ENCODE assay signal across 8 cellular contexts in the genomic region with DNA sequence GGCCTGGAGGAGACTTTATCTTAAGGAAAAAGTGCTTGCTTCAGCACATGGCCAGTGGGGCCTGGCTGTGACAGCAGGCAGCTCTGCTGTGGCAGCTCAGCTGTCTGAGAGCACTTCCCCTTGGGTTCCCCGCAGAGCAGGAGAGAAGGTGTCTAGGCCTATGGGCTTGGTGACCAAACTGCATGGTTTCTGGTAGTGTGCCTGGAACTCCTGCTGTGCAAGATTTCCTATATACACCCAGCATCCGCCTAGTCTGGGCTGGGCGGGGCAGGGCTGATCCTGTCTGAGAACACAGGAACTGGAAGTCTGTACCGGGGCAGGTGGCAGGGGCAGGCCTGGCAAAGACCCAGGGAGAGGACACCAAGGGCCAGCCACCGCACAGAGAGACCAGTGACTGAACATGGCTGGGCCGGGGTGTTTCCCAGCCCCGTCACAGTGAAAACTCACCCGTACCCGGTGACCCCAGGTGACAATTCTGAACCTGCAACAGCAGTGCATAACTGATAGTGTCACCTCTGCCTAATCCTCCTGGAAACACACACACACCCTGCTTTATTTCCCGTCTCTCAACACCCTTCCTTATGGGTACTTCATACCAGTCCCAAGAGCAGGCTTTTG. TPM values are rescaled to one million over a fixed set of nuclear protein-coding genes. Genes with fewer than 3 reads are reported as not detected.
DNase-seq lines count a peak whose midpoint lies in the region; ATAC-seq and TF ChIP-seq lines count a peak whose summit lies in the region.

No MANE protein-coding gene starts in this region.

- H3K4me1 ChIP-seq in OCI-LY7 (ENCODE audit: insufficient read depth, low read length, poor library complexity, severe bottlenecking) (peaks cover 91% of the 10 kb centered on the region), duodenal mucosa (ENCODE audit: control insufficient read depth in 1 of 2, insufficient read depth in 2 of 2, low read length in 2 of 2) (peaks cover 55 to 64% of the 10 kb centered on the region in 2 donors)

- H3K36me3 ChIP-seq in OCI-LY7 (ENCODE audit: insufficient read depth, low read length) (peaks cover 16% of the 10 kb centered on the region), duodenal mucosa (ENCODE audit: control insufficient read depth in 1 of 2, insufficient read depth in 2 of 2, low read length in 2 of 2) (no peaks in the 10 kb centered on the region)

- POLR2A ChIA-PET in OCI-LY7 (lab: Charles Lee), result interaction anchor here (0.7 to 2.0 kb wide), 4 partner anchors 11 to 73 kb away, joined by 3 to 10 read pairs (median 6); no protein-coding TSS in a partner anchor

- ATAC-seq in GM19023 (IDR thresholded peaks at IDR 0.05; ENCODE audit: unreplicated experiment), result peak; percentile 51
- peak; percentile 43 for ATAC-seq in HG03135 (IDR thresholded peaks at IDR 0.05; ENCODE audit: unreplicated experiment)
- peak; percentile 25 to 31 for ATAC-seq in natural killer cell treated with Interleukin-12 subunit alpha and Interleukin-12 subunit beta and Interleukin-15 and Interleukin-18, amount 100 ng/mL, for 72 hours
- ATAC-seq in HG03520 (IDR thresholded peaks at IDR 0.05; ENCODE audit: unreplicated experiment), result no peak

- CTCF ChIA-PET in OCI-LY7 (lab: Charles Lee; ENCODE audit: unreplicated experiment), result interaction anchor here (1.8 kb wide), 1 partner anchor 29 kb away, joined by 6 read pairs; no protein-coding TSS in a partner anchor

- H3K79me2 ChIP-seq in OCI-LY7 (ENCODE audit: insufficient read depth, low read depth, low read length), result peaks cover 70% of the 10 kb centered on the region

- no peaks in the 10 kb centered on the region for H3K9me2 ChIP-seq in OCI-LY7 (ENCODE audit: insufficient read depth, low read length)

- peaks cover 0 to 8% (median 1%) of the 10 kb centered on the region in 3 donors for H3K27me3 Mint-ChIP-seq in CD14-positive monocyte (ENCODE audit: low read depth in 3 of 3)
- H3K27me3 Mint-ChIP-seq in natural killer cell treated with Interleukin-12 subunit alpha and Interleukin-12 subunit beta and Interleukin-15 and Interleukin-18, amount 100 ng/mL, for 72 hours, result peaks cover 0 to 2% of the 10 kb centered on the region in 2 donors

- intact Hi-C loops in CD14-positive monocyte (cut with micrococcal nuclease), result loop anchor here in 1 of 2 donors (5.0 kb wide), 2 partner anchors 37 to 118 kb away; no protein-coding TSS in a partner anchor
- intact Hi-C loops in OCI-LY7 (cut with micrococcal nuclease; ENCODE audit: unreplicated experiment), result no loop called here

- H4K20me1 ChIP-seq in OCI-LY7 (ENCODE audit: insufficient read depth, low read length), result no peaks in the 10 kb centered on the region

- H3K27ac Mint-ChIP-seq in CD14-positive monocyte, result peak overlapping the region; percentile 82 to 91 (median 87)
- peak overlapping the region; percentile 31 to 46 for H3K27ac Mint-ChIP-seq in natural killer cell treated with Interleukin-12 subunit alpha and Interleukin-12 subunit beta and Interleukin-15 and Interleukin-18, amount 100 ng/mL, for 72 hours

- peak overlapping the region; percentile 79 for H3K27ac ChIP-seq in OCI-LY7 (ENCODE audit: low read depth, low read length, poor library complexity, severe bottlenecking)
- H3K27ac ChIP-seq in duodenal mucosa (ENCODE audit: low read depth, low read length), result peak overlapping the region; percentile 46

- H3K9me3 Mint-ChIP-seq in CD14-positive monocyte, result no peaks in the 10 kb centered on the region
- H3K9me3 Mint-ChIP-seq in natural killer cell treated with Interleukin-12 subunit alpha and Interleukin-12 subunit beta and Interleukin-15 and Interleukin-18, amount 100 ng/mL, for 72 hours, result no peaks in the 10 kb centered on the region

- BruUV-seq in OCI-LY7 (replicated peaks; lab: Mats Ljungman, UMichigan), result no TSS peak

- TF ChIP-seq CTCF in CD14-positive monocyte (IDR thresholded peaks at IDR 0.05) (no peak), OCI-LY7 (conservative IDR thresholded peaks at IDR 0.05; ENCODE audit: low read length) (no peak)

- no peaks in the 10 kb centered on the region for H3K27me3 ChIP-seq in duodenal mucosa (ENCODE audit: control insufficient read depth in 1 of 2, insufficient read depth in 2 of 2, low read length in 2 of 2)

- peak; percentile 60 for DNase-seq in CD14-positive monocyte (ENCODE audit: low spot score)
- peak; percentile 71 for DNase-seq in OCI-LY7 (ENCODE audit: low spot score)
- DNase-seq in natural killer cell treated with Interleukin-12 subunit alpha and Interleukin-12 subunit beta and Interleukin-15 and Interleukin-18, amount 100 ng/mL, for 72 hours (ENCODE audit: low spot score), result no peak
- no peak for DNase-seq in stimulated activated naive CD4-positive, alpha-beta T cell treated with Interleukin-2 at 50 U/mL for 16 hours (lab: John Stamatoyannopoulos, UW)

- no peaks in the 10 kb centered on the region for H3K9me3 ChIP-seq in OCI-LY7 (ENCODE audit: low read length)
- H3K9me3 ChIP-seq in duodenal mucosa (ENCODE audit: control insufficient read depth in 1 of 2, low read length in 2 of 2), result no peaks in the 10 kb centered on the region

- H3K4me1 Mint-ChIP-seq in CD14-positive monocyte, result peaks cover 75% of the 10 kb centered on the region
- peaks cover 52 to 59% of the 10 kb centered on the region in 2 donors for H3K4me1 Mint-ChIP-seq in natural killer cell treated with Interleukin-12 subunit alpha and Interleukin-12 subunit beta and Interleukin-15 and Interleukin-18, amount 100 ng/mL, for 72 hours (ENCODE audit: low read depth in 2 of 2)

- peak overlapping the region; percentile 75 for H3K4me2 ChIP-seq in OCI-LY7 (ENCODE audit: low read length)

- H3K36me3 Mint-ChIP-seq in CD14-positive monocyte, result peaks cover 0 to 7% of the 10 kb centered on the region in 2 donors
- no peaks in the 10 kb centered on the region for H3K36me3 Mint-ChIP-seq in natural killer cell treated with Interleukin-12 subunit alpha and Interleukin-12 subunit beta and Interleukin-15 and Interleukin-18, amount 100 ng/mL, for 72 hours

- H3K4me3 ChIP-seq in OCI-LY7 (ENCODE audit: low read depth, low read length, poor library complexity, severe bottlenecking), result peak overlapping the region; percentile 32
- peak overlapping the region; percentile 15 to 38 for H3K4me3 ChIP-seq in duodenal mucosa (ENCODE audit: low read depth in 1 of 2, low read length in 2 of 2)

- H2AFZ ChIP-seq in OCI-LY7 (ENCODE audit: low read length), result peak overlapping the region; percentile 23; the same call in 1 of the 2 replicates

- H3K9ac ChIP-seq in duodenal mucosa (ENCODE audit: low read depth in 1 of 2, low read length in 2 of 2), result peak overlapping the region; percentile 13 to 27

- no peak overlapping the region for H3K4me3 Mint-ChIP-seq in CD14-positive monocyte
- H3K4me3 Mint-ChIP-seq in natural killer cell treated with Interleukin-12 subunit alpha and Interleukin-12 subunit beta and Interleukin-15 and Interleukin-18, amount 100 ng/mL, for 72 hours, result no peak overlapping the region

RNA-seq across cellular contexts. Expression of gene CHD9, which starts 39.3 kb away (rescaled TPM):
- polyA plus RNA-seq in CD14-positive monocyte, result 10 to 100 TPM; 22.5 to 26.1 TPM
- total RNA-seq in OCI-LY7 (2014; rRNA removed; shearing (Covaris generic)), result 52.6 and 56.5 TPM in 2 replicates
- total RNA-seq in OCI-LY7 (2022), result 85.9 and 98.7 TPM in 2 replicates
- total RNA-seq in natural killer cell treated with Interleukin-12 subunit alpha and Interleukin-12 subunit beta and Interleukin-15 and Interleukin-18, amount 100 ng/mL, for 72 hours, result 10 to 100 TPM; 29.2 to 38.1 TPM

RNA-seq across cellular contexts. Expression of gene CHD9NB, which starts 41.4 kb away (rescaled TPM):
- not detected for polyA plus RNA-seq in CD14-positive monocyte
- total RNA-seq in OCI-LY7 (2014; rRNA removed; shearing (Covaris generic)), result 0.10 TPM in 1 of 2 replicates, not detected in the other
- total RNA-seq in OCI-LY7 (2022), result not detected in 2 replicates
- total RNA-seq in natural killer cell treated with Interleukin-12 subunit alpha and Interleukin-12 subunit beta and Interleukin-15 and Interleukin-18, amount 100 ng/mL, for 72 hours, result under 1 TPM in 1 of 2 donors, not detected in 1; 0.17 TPM

Comparison
In these comparisons a context has a peak if more than half of its experiments do, and no peak if none do; other contexts are left out.
1. DNase-seq: peak in CD14-positive monocyte (single experiment) and OCI-LY7 (single experiment); none in natural killer cell treated with Interleukin-12 subunit alpha and Interleukin-12 subunit beta and Interleukin-15 and Interleukin-18, amount 100 ng/mL, for 72 hours (single experiment) and stimulated activated naive CD4-positive, alpha-beta T cell treated with Interleukin-2 at 50 U/mL for 16 hours (single experiment).